ENCODE assay signal across 27 cellular contexts in genomic region chr12:60710246-60710645, GRCh38.
"Had no signal": no experiment of that assay in that cellular context is flagged by ENCODE, and none has a peak within 500 bp of the region (broad histone marks: within the 10 kb centered on the region; RNA-seq: fewer than 3 reads in every experiment).

No MANE protein-coding gene starts in this region.

- H3K9me3 ChIP-seq: neutrophil, ovary, suprapubic skin, thoracic aorta, tibial artery had no signal

- H2AFZ ChIP-seq: neural progenitor cell had no signal

- DNase-seq: hypothalamus; islet precursor cell; left ventricle myocardium inferior; mesendoderm; naive B cell; natural killer cell; nephron progenitor cell; occipital lobe; ovary; retina; right cardiac atrium; stimulated activated CD4-positive, alpha-beta T cell treated with anti-CD3 and anti-CD28 coated beads, Interleukin-12 subunit alpha, Interleukin-12 subunit beta, amount 100 ng/mL, for 4 hours; stimulated activated CD4-positive, alpha-beta T cell treated with anti-CD3 and anti-CD28 coated beads, Interleukin-15, amount 100 ng/mL, for 24 hours; stimulated activated CD4-positive, alpha-beta T cell treated with anti-CD3 and anti-CD28 coated beads, Interleukin-2, amount 100 ng/mL, for 24 hours; stimulated activated CD4-positive, alpha-beta T cell treated with anti-CD3 and anti-CD28 coated beads, Interleukin-4, amount 100 ng/mL, for 1 hour; stimulated activated naive B cell treated with anti-CD40 and anti-IgM and Interleukin-4, amounts not matched to agents 10 μg/mL and 1 μg/mL and 100 μg/mL, for 72 hours; stimulated activated naive CD8-positive, alpha-beta T cell treated with anti-CD3 and anti-CD28 coated beads, Interleukin-15, Interleukin-2, amounts not matched to agents 100 U/mL and 50 U/mL, for 24 hours; tibial artery; trophoblast cell; upper lobe of right lung had no signal

- H3K4me2 ChIP-seq: neural progenitor cell had no signal

- H3K27me3 ChIP-seq: neural progenitor cell, neutrophil, ovary, suprapubic skin, tibial artery, upper lobe of right lung had no signal

- H3K4me1 ChIP-seq: left ventricle myocardium inferior, neural progenitor cell, suprapubic skin, tibial artery, upper lobe of right lung had no signal

- H3K9ac ChIP-seq: neural progenitor cell had no signal

- H3K4me3 ChIP-seq: left ventricle myocardium inferior, lung, neural progenitor cell, ovary, skin epidermis, suprapubic skin, thoracic aorta, tibial artery, upper lobe of right lung had no signal

- H3K36me3 ChIP-seq: left ventricle myocardium inferior, neural progenitor cell, neutrophil, ovary, suprapubic skin, thoracic aorta, tibial artery, upper lobe of right lung had no signal

- H3K27ac ChIP-seq: left ventricle myocardium inferior, neural progenitor cell, neutrophil, ovary, skin epidermis, suprapubic skin, thoracic aorta, tibial artery, upper lobe of right lung had no signal

- ATAC-seq: natural killer cell; right cardiac atrium; sciatic nerve; stimulated activated naive B cell treated with anti-CD40 and anti-IgM and Interleukin-4, amounts not matched to agents 10 μg/mL and 1 μg/mL and 100 μg/mL, for 72 hours; stimulated activated naive CD8-positive, alpha-beta T cell treated with anti-CD3 and anti-CD28 coated beads, Interleukin-15, Interleukin-2, amounts not matched to agents 100 U/mL and 50 U/mL, for 24 hours; upper lobe of right lung had no signal
